In the genomic region with DNA sequence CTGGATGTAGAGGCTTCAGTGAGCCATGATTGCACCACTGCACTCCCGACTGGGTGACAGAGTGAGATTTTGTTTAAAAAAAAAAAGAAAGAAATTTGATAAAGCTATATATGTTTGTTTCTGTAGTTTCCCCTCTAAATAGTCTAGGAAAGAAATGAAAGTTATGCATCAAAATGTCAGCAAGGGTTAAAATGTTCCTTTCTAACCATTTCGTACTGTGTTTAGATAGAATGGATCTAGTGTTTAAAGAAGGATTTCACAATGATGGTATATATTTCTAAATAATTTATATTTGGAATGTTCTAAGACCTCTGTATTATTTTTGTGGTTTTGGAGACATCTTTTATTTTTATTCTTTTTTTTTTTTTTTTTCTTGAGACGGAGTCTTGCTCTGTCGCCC, we compare ENCODE assay signal across 17 cellular contexts. TPM values are rescaled to one million over a fixed set of nuclear protein-coding genes. Genes with fewer than 3 reads are reported as not detected.
DNase-seq lines count a peak whose midpoint lies in the region; ATAC-seq and TF ChIP-seq lines count a peak whose summit lies in the region.
"Had no signal": no experiment of that assay in that cellular context is flagged by ENCODE, and none has a peak within 500 bp of the region (broad histone marks: within the 10 kb centered on the region; RNA-seq: fewer than 3 reads in every experiment).

No MANE protein-coding gene starts in this region.

- no peak for TF ChIP-seq POLR2A in tibial nerve (IDR thresholded peaks at IDR 0.05)

- H3K9ac ChIP-seq in adipocyte (ENCODE audit: low read length), result no peak overlapping the region

- TF ChIP-seq EP300 in tibial nerve (IDR thresholded peaks at IDR 0.05), result no peak

- H3K9me3 Mint-ChIP-seq in osteocyte (ENCODE audit: unreplicated experiment), result no peaks in the 10 kb centered on the region
- H3K9me3 Mint-ChIP-seq in activated T-cell treated with anti-CD3 and anti-CD28 coated beads, Interleukin-2, amount 50 U/mL, for 72 hours, result no peaks in the 10 kb centered on the region

- H3K9me3 ChIP-seq in adipocyte (ENCODE audit: control insufficient read depth, low read length) (no peaks in the 10 kb centered on the region), tibial nerve (no peaks in the 10 kb centered on the region)
- H3K9me3 ChIP-seq: HAP-1 had no signal

- H3K4me1 Mint-ChIP-seq in osteocyte (ENCODE audit: unreplicated experiment), result peaks cover 13% of the 10 kb centered on the region
- no peaks in the 10 kb centered on the region for H3K4me1 Mint-ChIP-seq in activated T-cell treated with anti-CD3 and anti-CD28 coated beads, Interleukin-2, amount 50 U/mL, for 72 hours (ENCODE audit: low read depth)
- H3K4me1 Mint-ChIP-seq: CD4-positive, alpha-beta memory T cell had no signal

- no peaks in the 10 kb centered on the region for H3K36me3 ChIP-seq in adipocyte (ENCODE audit: control insufficient read depth, insufficient read depth, low read length, severe bottlenecking)
- no peaks in the 10 kb centered on the region for H3K36me3 ChIP-seq in tibial nerve
- H3K36me3 ChIP-seq: HAP-1 had no signal

- no peak overlapping the region for H3K4me3 Mint-ChIP-seq in osteocyte (ENCODE audit: unreplicated experiment)
- H3K4me3 Mint-ChIP-seq in activated T-cell treated with anti-CD3 and anti-CD28 coated beads, Interleukin-2, amount 50 U/mL, for 72 hours, result no peak overlapping the region
- H3K4me3 Mint-ChIP-seq: CD4-positive, alpha-beta memory T cell had no signal

- H3K27ac ChIP-seq in tibial nerve, result no peak overlapping the region

- TF ChIP-seq CTCF in fibroblast of villous mesenchyme (IDR thresholded peaks at IDR 0.05; ENCODE audit: insufficient read depth, low read depth, low read length), result no peak
- no peak for TF ChIP-seq CTCF in osteocyte (IDR thresholded peaks at IDR 0.05)
- no peak for TF ChIP-seq CTCF in tibial nerve (IDR thresholded peaks at IDR 0.05)

- WGBS in tibial nerve, 2 donors, result 75 to 80% methylated on average over 4 of the region's 4 CpGs

- no peaks in the 10 kb centered on the region for H3K4me1 ChIP-seq in adipocyte (ENCODE audit: control insufficient read depth, insufficient read depth, low read length)
- H3K4me1 ChIP-seq in tibial nerve, result no peaks in the 10 kb centered on the region
- H3K4me1 ChIP-seq: HAP-1 had no signal

- H3K4me3 ChIP-seq in adipocyte (ENCODE audit: low read length), result no peak overlapping the region
- H3K4me3 ChIP-seq in fibroblast of villous mesenchyme (ENCODE audit: low read depth, low read length), result no peak overlapping the region
- no peak overlapping the region for H3K4me3 ChIP-seq in tibial nerve
- H3K4me3 ChIP-seq: HAP-1 had no signal

- H3K27ac Mint-ChIP-seq in osteocyte (ENCODE audit: unreplicated experiment), result peak overlapping the region; percentile 38
- no peak overlapping the region for H3K27ac Mint-ChIP-seq in activated T-cell treated with anti-CD3 and anti-CD28 coated beads, Interleukin-2, amount 50 U/mL, for 72 hours
- H3K27ac Mint-ChIP-seq: CD4-positive, alpha-beta memory T cell had no signal

- H3K27me3 Mint-ChIP-seq in osteocyte (ENCODE audit: unreplicated experiment), result no peaks in the 10 kb centered on the region
- no peaks in the 10 kb centered on the region for H3K27me3 Mint-ChIP-seq in activated T-cell treated with anti-CD3 and anti-CD28 coated beads, Interleukin-2, amount 50 U/mL, for 72 hours (ENCODE audit: low read depth)
- H3K27me3 Mint-ChIP-seq: CD4-positive, alpha-beta memory T cell had no signal

- no peaks in the 10 kb centered on the region for H3K27me3 ChIP-seq in adipocyte (replicated peaks; ENCODE audit: control insufficient read depth, insufficient read depth, low read length)
- no peaks in the 10 kb centered on the region for H3K27me3 ChIP-seq in tibial nerve

- DNase-seq in adipocyte (ENCODE audit: low read depth), result peak; percentile 33
- peak; percentile 68 for DNase-seq in fibroblast of villous mesenchyme (ENCODE audit: low read depth)
- DNase-seq in osteocyte (ENCODE audit: extremely low spot score, unreplicated experiment), result no peak
- no peak for DNase-seq in tibial nerve (ENCODE audit: low spot score in 2 of 2)
- DNase-seq in activated T-cell treated with anti-CD3 and anti-CD28 coated beads, Interleukin-2, amount 50 U/mL, for 72 hours, result no peak
- DNase-seq in NCI-H226, result no peak
- DNase-seq: C1 segment of cervical spinal cord; Calu3; CD4-positive, alpha-beta memory T cell; COR-L47; DMS53; DMS79 treated with DMSO at 0.1 percent for 48 hours; GF-D8; GOT3 had no signal

- no peak for ATAC-seq in activated T-cell treated with anti-CD3 and anti-CD28 coated beads, Interleukin-2, amount 50 U/mL, for 72 hours (replicated peaks in 1 of 2)

- peaks cover 2% of the 10 kb centered on the region for H3K36me3 Mint-ChIP-seq in osteocyte (ENCODE audit: unreplicated experiment)
- no peaks in the 10 kb centered on the region for H3K36me3 Mint-ChIP-seq in activated T-cell treated with anti-CD3 and anti-CD28 coated beads, Interleukin-2, amount 50 U/mL, for 72 hours (ENCODE audit: insufficient read depth in 2 of 2)
- H3K36me3 Mint-ChIP-seq: CD4-positive, alpha-beta memory T cell had no signal

RNA-seq across cellular contexts. Expression of gene TEK, which starts 22.7 kb away (rescaled TPM):
- 12.5 and 25.8 TPM in 2 replicates for total RNA-seq in fibroblast of villous mesenchyme
- 1.3 and 1.6 TPM in 2 replicates for total RNA-seq in osteocyte
- 10 to 100 TPM in 3 of 4 donors, 1 to 10 TPM in 1; 9.8 to 20.0 (median 16.7) TPM for total RNA-seq in tibial nerve
- not detected for total RNA-seq in activated T-cell treated with anti-CD3 and anti-CD28 coated beads, Interleukin-2, amount 50 U/mL, for 72 hours
- total RNA-seq: A673; Calu3; CD4-positive, alpha-beta memory T cell; G401 had no signal

Comparison
In these comparisons a context has a peak if more than half of its experiments do, and no peak if none do; other contexts are left out.
1. DNase-seq: peak in adipocyte (single experiment) and fibroblast of villous mesenchyme (single experiment); none in osteocyte (single experiment), tibial nerve (0 of 2), activated T-cell treated with anti-CD3 and anti-CD28 coated beads, Interleukin-2, amount 50 U/mL, for 72 hours (0 of 2) and NCI-H226 (single experiment).